9 cellular contexts compared by ENCODE assay signal in genomic region chr22:39456262-39457046, GRCh38. TPM values are rescaled to one million over a fixed set of nuclear protein-coding genes. Genes with fewer than 3 reads are reported as not detected.
DNase-seq lines count a peak whose midpoint lies in the region; ATAC-seq, FAIRE-seq and TF ChIP-seq lines count a peak whose summit lies in the region.
"Had no signal": no experiment of that assay in that cellular context is flagged by ENCODE, and none has a peak within 500 bp of the region (broad histone marks: within the 10 kb centered on the region; RNA-seq: fewer than 3 reads in every experiment).

TSS of gene MGAT3 (plus strand) at chr22:39457012. CDS start at chr22:39487348, 30,336 bp downstream.

- no peak within 1 kb of the TSS for H3K9ac ChIP-seq in kidney (ENCODE audit: low read length in 2 of 2)

- ATAC-seq in HG02623 (IDR thresholded peaks at IDR 0.05; ENCODE audit: unreplicated experiment), result no peak

- H3K27me3 Mint-ChIP-seq in T-helper 1 cell treated with Interleukin-12 subunit alpha and Interleukin-12 subunit beta and Interleukin-4 antibody, amounts not matched to agents 30 μg/mL and 1 μg/mL, for 36 hours (ENCODE audit: low read depth), result peaks cover 67% of the 10 kb centered on the region
- peaks cover 46% of the 10 kb centered on the region for H3K27me3 Mint-ChIP-seq in activated T-helper 2 cell treated with anti-CD3 and anti-CD28 coated beads, Interferon-gamma antibody, Interleukin-2, Interleukin-4, amounts not matched to agents 10 μg/mL and 5 μg/mL and 100 μg/mL, durations not matched to agents 14 hours and 24 hours and 36 hours (ENCODE audit: low read depth)

- no peak within 1 kb of the TSS for H3K27ac Mint-ChIP-seq in T-helper 1 cell treated with Interleukin-12 subunit alpha and Interleukin-12 subunit beta and Interleukin-4 antibody, amounts not matched to agents 30 μg/mL and 1 μg/mL, for 36 hours
- no peak within 1 kb of the TSS for H3K27ac Mint-ChIP-seq in activated T-helper 2 cell treated with anti-CD3 and anti-CD28 coated beads, Interferon-gamma antibody, Interleukin-2, Interleukin-4, amounts not matched to agents 10 μg/mL and 5 μg/mL and 100 μg/mL, durations not matched to agents 14 hours and 24 hours and 36 hours

- peaks cover 4% of the 10 kb centered on the region for H3K36me3 Mint-ChIP-seq in T-helper 1 cell treated with Interleukin-12 subunit alpha and Interleukin-12 subunit beta and Interleukin-4 antibody, amounts not matched to agents 30 μg/mL and 1 μg/mL, for 36 hours (ENCODE audit: low read depth)
- H3K36me3 Mint-ChIP-seq in activated T-helper 2 cell treated with anti-CD3 and anti-CD28 coated beads, Interferon-gamma antibody, Interleukin-2, Interleukin-4, amounts not matched to agents 10 μg/mL and 5 μg/mL and 100 μg/mL, durations not matched to agents 14 hours and 24 hours and 36 hours (ENCODE audit: low read depth), result peaks cover 5% of the 10 kb centered on the region

- DNase-seq in T-helper 1 cell, result no peak
- DNase-seq in activated T-helper 2 cell treated with anti-CD3 and anti-CD28 coated beads, Interferon-gamma antibody, Interleukin-2, Interleukin-4, amounts not matched to agents 10 μg/mL and 5 μg/mL and 100 μg/mL, durations not matched to agents 14 hours and 24 hours and 36 hours (ENCODE audit: low spot score), result no peak
- DNase-seq in kidney, result peak; percentile 75
- peak; percentile 48 for DNase-seq in testis
- DNase-seq in NCI-H1436 treated with DMSO at 0.1 percent for 48 hours (lab: John Stamatoyannopoulos, UW), result no peak
- DNase-seq in LoVo (ENCODE audit: low spot score), result no peak
- DNase-seq: amniotic stem cell had no signal

- H3K27ac ChIP-seq in kidney (ENCODE audit: low read depth in 2 of 2, low read length in 2 of 2) (no peak within 1 kb of the TSS), testis (peak within 1 kb of the TSS; percentile 69 to 72)

- H3K4me3 ChIP-seq in kidney (ENCODE audit: low read length in 2 of 2), result no peak within 1 kb of the TSS
- peak within 1 kb of the TSS; percentile 60 to 71 for H3K4me3 ChIP-seq in testis

- peak within 1 kb of the TSS; percentile 44 for H3K4me3 Mint-ChIP-seq in T-helper 1 cell treated with Interleukin-12 subunit alpha and Interleukin-12 subunit beta and Interleukin-4 antibody, amounts not matched to agents 30 μg/mL and 1 μg/mL, for 36 hours
- peak within 1 kb of the TSS; percentile 23 for H3K4me3 Mint-ChIP-seq in activated T-helper 2 cell treated with anti-CD3 and anti-CD28 coated beads, Interferon-gamma antibody, Interleukin-2, Interleukin-4, amounts not matched to agents 10 μg/mL and 5 μg/mL and 100 μg/mL, durations not matched to agents 14 hours and 24 hours and 36 hours (ENCODE audit: low read depth)

- TF ChIP-seq CTCF in kidney (IDR thresholded peaks at IDR 0.05; ENCODE audit: borderline replicate concordance, extremely low read depth, insufficient read depth), result no peak
- TF ChIP-seq CTCF in testis (IDR thresholded peaks at IDR 0.05), result no peak

- peaks cover 13% of the 10 kb centered on the region for H3K4me1 Mint-ChIP-seq in T-helper 1 cell treated with Interleukin-12 subunit alpha and Interleukin-12 subunit beta and Interleukin-4 antibody, amounts not matched to agents 30 μg/mL and 1 μg/mL, for 36 hours (ENCODE audit: low read depth)
- H3K4me1 Mint-ChIP-seq in activated T-helper 2 cell treated with anti-CD3 and anti-CD28 coated beads, Interferon-gamma antibody, Interleukin-2, Interleukin-4, amounts not matched to agents 10 μg/mL and 5 μg/mL and 100 μg/mL, durations not matched to agents 14 hours and 24 hours and 36 hours (ENCODE audit: low read depth), result peaks cover 1% of the 10 kb centered on the region

- H3K27me3 ChIP-seq in testis, result no peaks in the 10 kb centered on the region

- no peak for TF ChIP-seq POLR2A in testis (IDR thresholded peaks at IDR 0.05)

- no peaks in the 10 kb centered on the region for H3K36me3 ChIP-seq in kidney (ENCODE audit: control insufficient read depth in 1 of 2, insufficient read depth in 2 of 2, low read length in 2 of 2)
- H3K36me3 ChIP-seq in testis (ENCODE audit: low read depth, missing control alignments), result no peaks in the 10 kb centered on the region

- 45 to 67% methylated on average over 10 to 49 of the region's 70 CpGs for WGBS in testis, 2 donors

- H3K9me3 ChIP-seq in kidney (ENCODE audit: control insufficient read depth in 1 of 2, low read length in 2 of 2), result no peaks in the 10 kb centered on the region
- H3K9me3 ChIP-seq in testis, result no peaks in the 10 kb centered on the region

- H3K9me3 Mint-ChIP-seq in T-helper 1 cell treated with Interleukin-12 subunit alpha and Interleukin-12 subunit beta and Interleukin-4 antibody, amounts not matched to agents 30 μg/mL and 1 μg/mL, for 36 hours, result no peaks in the 10 kb centered on the region
- H3K9me3 Mint-ChIP-seq in activated T-helper 2 cell treated with anti-CD3 and anti-CD28 coated beads, Interferon-gamma antibody, Interleukin-2, Interleukin-4, amounts not matched to agents 10 μg/mL and 5 μg/mL and 100 μg/mL, durations not matched to agents 14 hours and 24 hours and 36 hours, result no peaks in the 10 kb centered on the region

- intact Hi-C loops in activated T-helper 2 cell treated with anti-CD3 and anti-CD28 coated beads, Interferon-gamma antibody, Interleukin-2, Interleukin-4, amounts not matched to agents 10 μg/mL and 5 μg/mL and 100 μg/mL, durations not matched to agents 14 hours and 24 hours and 36 hours (cut with micrococcal nuclease), result no loop called here
- intact Hi-C loops in kidney (cut with DNase I) (no loop called here), testis (cut with DNase I; ENCODE audit: low total_unique reads) (no loop called here)

- no peaks in the 10 kb centered on the region for H3K4me1 ChIP-seq in kidney (ENCODE audit: control insufficient read depth in 1 of 2, insufficient read depth in 1 of 2, low read depth in 1 of 2, low read length in 2 of 2)
- H3K4me1 ChIP-seq in testis, result peaks cover 29% of the 10 kb centered on the region

- no peak for FAIRE-seq in kidney (lab: Jason Lieb, UNC)

RNA-seq across cellular contexts. Expression of gene MGAT3, which starts in this region (rescaled TPM):
- total RNA-seq in activated T-helper 2 cell treated with anti-CD3 and anti-CD28 coated beads, Interferon-gamma antibody, Interleukin-2, Interleukin-4, amounts not matched to agents 10 μg/mL and 5 μg/mL and 100 μg/mL, durations not matched to agents 14 hours and 24 hours and 36 hours, result 0.11 and 0.21 TPM in 2 replicates
- total RNA-seq in kidney (5.4 TPM), testis (1 to 10 TPM; 4.6 to 6.4 TPM)
- polyA plus RNA-seq in kidney (ENCODE audit: insufficient read depth, low read depth, low replicate concordance) (2.7 TPM), testis (ENCODE audit: insufficient read depth, low read depth, low replicate concordance) (9.7 TPM)

Comparison
In these comparisons a context has a peak if more than half of its experiments do, and no peak if none do; other contexts are left out.
1. DNase-seq: peak in kidney (single experiment) and testis (single experiment); none in T-helper 1 cell (0 of 5), activated T-helper 2 cell treated with anti-CD3 and anti-CD28 coated beads, Interferon-gamma antibody, Interleukin-2, Interleukin-4, amounts not matched to agents 10 μg/mL and 5 μg/mL and 100 μg/mL, durations not matched to agents 14 hours and 24 hours and 36 hours (single experiment), NCI-H1436 treated with DMSO at 0.1 percent for 48 hours (single experiment) and LoVo (single experiment).
2. H3K27ac ChIP-seq: peak in testis (2 of 2); none in kidney (0 of 2).
3. H3K4me3 ChIP-seq: peak in testis (2 of 2); none in kidney (0 of 2).